25 cellular contexts compared by ENCODE assay signal in genomic region chr6:41170547-41171160, GRCh38. TPM values are rescaled to one million over a fixed set of nuclear protein-coding genes. Genes with fewer than 3 reads are reported as not detected.
"Had no signal": no experiment of that assay in that cellular context is flagged by ENCODE, and none has a peak within 500 bp of the region (broad histone marks: within the 10 kb centered on the region; RNA-seq: fewer than 3 reads in every experiment).

No MANE protein-coding gene starts in this region.

- H3K4me1 ChIP-seq: body of pancreas, heart right ventricle, left lung, upper lobe of left lung had no signal

- H3K9me3 ChIP-seq: body of pancreas, heart right ventricle, left lung, thoracic aorta, upper lobe of left lung had no signal

- H3K27ac Mint-ChIP-seq: activated CD8-positive, alpha-beta T cell treated with anti-CD3 and anti-CD28 coated beads for 36 hours; activated naive CD4-positive, alpha-beta T cell treated with anti-CD3 and anti-CD28 coated beads for 36 hours; natural killer cell; progenitor cell of endocrine pancreas; T-helper 17 cell had no signal

- H3K4me1 Mint-ChIP-seq: T-helper 17 cell had no signal

- DNase-seq: activated CD4-positive, alpha-beta T cell treated with anti-CD3 and anti-CD28 coated beads for 48 hours; activated CD8-positive, alpha-beta T cell treated with anti-CD3 and anti-CD28 coated beads for 36 hours; activated naive CD4-positive, alpha-beta T cell treated with anti-CD3 and anti-CD28 coated beads for 36 hours; activated T-cell treated with anti-CD3 and anti-CD28 coated beads, Interleukin-2, amount 50 U/mL, for 1 hour; amygdala; body of pancreas; cortex of kidney; heart right ventricle; left lung; natural killer cell; retina; stimulated activated CD4-positive, alpha-beta T cell treated with anti-CD3 and anti-CD28 coated beads, Interleukin-2, amount 100 ng/mL, for 48 hours; stimulated activated CD8-positive, alpha-beta memory T cell treated with anti-CD3 and anti-CD28 coated beads, Interleukin-4, amount 100 ng/mL, for 48 hours; stimulated activated naive CD4-positive, alpha-beta T cell; T-helper 17 cell; upper lobe of left lung had no signal

- H3K27ac ChIP-seq: body of pancreas, cardiac muscle cell, heart right ventricle, left lung, thoracic aorta, upper lobe of left lung had no signal

- H3K4me3 ChIP-seq: body of pancreas, cardiac muscle cell, heart right ventricle, left lung, lung, thoracic aorta, upper lobe of left lung had no signal

- H3K4me3 Mint-ChIP-seq: activated CD8-positive, alpha-beta T cell treated with anti-CD3 and anti-CD28 coated beads for 36 hours; activated naive CD4-positive, alpha-beta T cell treated with anti-CD3 and anti-CD28 coated beads for 36 hours; natural killer cell; T-helper 17 cell had no signal

- H3K36me3 ChIP-seq: cardiac muscle cell, heart right ventricle, left lung, thoracic aorta, upper lobe of left lung had no signal

- H3K27me3 Mint-ChIP-seq: activated CD8-positive, alpha-beta T cell treated with anti-CD3 and anti-CD28 coated beads for 36 hours had no signal

- H3K9me3 Mint-ChIP-seq: activated CD8-positive, alpha-beta T cell treated with anti-CD3 and anti-CD28 coated beads for 36 hours; activated naive CD4-positive, alpha-beta T cell treated with anti-CD3 and anti-CD28 coated beads for 36 hours; natural killer cell had no signal

- H3K36me3 Mint-ChIP-seq: natural killer cell had no signal

- H3K27me3 ChIP-seq: body of pancreas, cardiac muscle cell, upper lobe of left lung had no signal

- ATAC-seq: activated CD8-positive, alpha-beta T cell treated with anti-CD3 and anti-CD28 coated beads for 36 hours; body of pancreas; heart right ventricle; left lung; natural killer cell; T-helper 17 cell had no signal

RNA-seq across cellular contexts. Expression of gene TREM2, which starts 7.7 kb away (rescaled TPM):
- total RNA-seq: activated CD8-positive, alpha-beta T cell treated with anti-CD3 and anti-CD28 coated beads for 36 hours; activated naive CD4-positive, alpha-beta T cell treated with anti-CD3 and anti-CD28 coated beads for 36 hours; cardiac muscle cell; epithelial cell of proximal tubule; fibroblast of villous mesenchyme; kidney epithelial cell; natural killer cell; progenitor cell of endocrine pancreas; T-helper 17 cell had no signal
- polyA plus RNA-seq: cardiac muscle cell had no signal

RNA-seq across cellular contexts. Expression of gene TREML1, which starts 16.5 kb away (rescaled TPM):
- total RNA-seq: activated CD8-positive, alpha-beta T cell treated with anti-CD3 and anti-CD28 coated beads for 36 hours; activated naive CD4-positive, alpha-beta T cell treated with anti-CD3 and anti-CD28 coated beads for 36 hours; body of pancreas; cardiac muscle cell; cerebellum; epithelial cell of proximal tubule; fibroblast of villous mesenchyme; kidney epithelial cell; osteoblast; progenitor cell of endocrine pancreas had no signal
- polyA plus RNA-seq: cardiac muscle cell had no signal

RNA-seq across cellular contexts. Expression of gene TREML2, which starts 30.3 kb away (rescaled TPM):
- total RNA-seq: body of pancreas, cardiac muscle cell, epithelial cell of proximal tubule, fibroblast of villous mesenchyme, osteoblast, progenitor cell of endocrine pancreas had no signal
- polyA plus RNA-seq: cardiac muscle cell had no signal

RNA-seq across cellular contexts. Expression of gene TREML4, which starts 57.5 kb away (rescaled TPM):
- total RNA-seq: activated CD8-positive, alpha-beta T cell treated with anti-CD3 and anti-CD28 coated beads for 36 hours; activated naive CD4-positive, alpha-beta T cell treated with anti-CD3 and anti-CD28 coated beads for 36 hours; body of pancreas; cardiac muscle cell; cerebellum; epithelial cell of proximal tubule; fibroblast of villous mesenchyme; heart right ventricle; kidney epithelial cell; osteoblast; progenitor cell of endocrine pancreas; thoracic aorta; upper lobe of left lung had no signal
- polyA plus RNA-seq: cardiac muscle cell had no signal
